Comparison of ENCODE assay signal across 2 cellular contexts in the genomic region with DNA sequence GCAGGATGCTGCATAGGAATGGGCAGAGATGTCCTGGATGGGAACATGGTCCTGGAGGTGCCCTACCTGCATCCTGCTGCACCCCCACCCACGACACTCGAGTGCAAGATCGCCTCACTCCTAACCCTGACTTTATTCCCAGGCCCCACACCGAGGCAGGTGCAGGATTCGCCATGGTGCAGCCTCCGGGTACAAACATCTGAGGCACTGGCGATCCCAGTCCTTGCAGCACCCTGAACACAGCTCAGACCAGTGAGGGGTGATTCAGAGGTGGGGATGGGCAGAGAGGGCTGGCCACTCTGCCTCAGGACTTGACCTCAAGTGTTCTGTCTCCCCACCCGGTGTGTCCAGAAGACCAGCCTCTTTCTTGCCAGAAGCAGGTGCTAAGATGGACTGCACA.
TF ChIP-seq lines count a peak whose summit lies in the region.

No MANE protein-coding gene starts in this region.

TF ChIP-seq in H1, 55 proteins besides CTCF, POLR2A, EP300 and RAD21:
- no peak for TF ChIP-seq KDM1A (IDR thresholded peaks at IDR 0.05; ENCODE audit: borderline replicate concordance, low read length)
- no peak for TF ChIP-seq TBP (IDR thresholded peaks at IDR 0.05; ENCODE audit: low read depth, low read length)
- no peak for TF ChIP-seq JUN (IDR thresholded peaks at IDR 0.05; ENCODE audit: low read depth, low read length)
- no peak for TF ChIP-seq BRCA1 (IDR thresholded peaks at IDR 0.05; ENCODE audit: low read depth, low read length)
- TF ChIP-seq TAF7 (optimal IDR thresholded peaks at IDR 0.05; ENCODE audit: borderline replicate concordance, low read depth, low read length) = no peak
- TF ChIP-seq CTBP2 (IDR thresholded peaks at IDR 0.05; ENCODE audit: borderline replicate concordance, insufficient read depth, insufficient read length, low read length) = no peak
- no peak for TF ChIP-seq SP4 (IDR thresholded peaks at IDR 0.05; ENCODE audit: low read length)
- no peak for TF ChIP-seq HDAC2 (IDR thresholded peaks at IDR 0.05; ENCODE audit: borderline replicate concordance in 1 of 2, low read depth in 2 of 2, low read length in 2 of 2)
- no peak for TF ChIP-seq KDM4A (IDR thresholded peaks at IDR 0.05; ENCODE audit: low read depth, low read length, severe bottlenecking)

TF ChIP-seq in WTC11, 78 proteins besides CTCF, POLR2A, EP300 and RAD21:
- TF ChIP-seq FOXP1 (CRISPR knock-in tag; IDR thresholded peaks at IDR 0.05; ENCODE audit: borderline replicate concordance) = no peak
- TF ChIP-seq, protein P1, sequence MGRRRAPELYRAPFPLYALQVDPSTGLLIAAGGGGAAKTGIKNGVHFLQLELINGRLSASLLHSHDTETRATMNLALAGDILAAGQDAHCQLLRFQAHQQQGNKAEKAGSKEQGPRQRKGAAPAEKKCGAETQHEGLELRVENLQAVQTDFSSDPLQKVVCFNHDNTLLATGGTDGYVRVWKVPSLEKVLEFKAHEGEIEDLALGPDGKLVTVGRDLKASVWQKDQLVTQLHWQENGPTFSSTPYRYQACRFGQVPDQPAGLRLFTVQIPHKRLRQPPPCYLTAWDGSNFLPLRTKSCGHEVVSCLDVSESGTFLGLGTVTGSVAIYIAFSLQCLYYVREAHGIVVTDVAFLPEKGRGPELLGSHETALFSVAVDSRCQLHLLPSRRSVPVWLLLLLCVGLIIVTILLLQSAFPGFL (CRISPR knock-in tag; IDR thresholded peaks at IDR 0.05; ENCODE audit: borderline replicate concordance) = no peak
- TF ChIP-seq, protein P2, sequence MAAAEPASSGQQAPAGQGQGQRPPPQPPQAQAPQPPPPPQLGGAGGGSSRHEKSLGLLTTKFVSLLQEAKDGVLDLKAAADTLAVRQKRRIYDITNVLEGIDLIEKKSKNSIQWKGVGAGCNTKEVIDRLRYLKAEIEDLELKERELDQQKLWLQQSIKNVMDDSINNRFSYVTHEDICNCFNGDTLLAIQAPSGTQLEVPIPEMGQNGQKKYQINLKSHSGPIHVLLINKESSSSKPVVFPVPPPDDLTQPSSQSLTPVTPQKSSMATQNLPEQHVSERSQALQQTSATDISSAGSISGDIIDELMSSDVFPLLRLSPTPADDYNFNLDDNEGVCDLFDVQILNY (CRISPR knock-in tag; IDR thresholded peaks at IDR 0.05) = no peak
- TF ChIP-seq, protein P3, sequence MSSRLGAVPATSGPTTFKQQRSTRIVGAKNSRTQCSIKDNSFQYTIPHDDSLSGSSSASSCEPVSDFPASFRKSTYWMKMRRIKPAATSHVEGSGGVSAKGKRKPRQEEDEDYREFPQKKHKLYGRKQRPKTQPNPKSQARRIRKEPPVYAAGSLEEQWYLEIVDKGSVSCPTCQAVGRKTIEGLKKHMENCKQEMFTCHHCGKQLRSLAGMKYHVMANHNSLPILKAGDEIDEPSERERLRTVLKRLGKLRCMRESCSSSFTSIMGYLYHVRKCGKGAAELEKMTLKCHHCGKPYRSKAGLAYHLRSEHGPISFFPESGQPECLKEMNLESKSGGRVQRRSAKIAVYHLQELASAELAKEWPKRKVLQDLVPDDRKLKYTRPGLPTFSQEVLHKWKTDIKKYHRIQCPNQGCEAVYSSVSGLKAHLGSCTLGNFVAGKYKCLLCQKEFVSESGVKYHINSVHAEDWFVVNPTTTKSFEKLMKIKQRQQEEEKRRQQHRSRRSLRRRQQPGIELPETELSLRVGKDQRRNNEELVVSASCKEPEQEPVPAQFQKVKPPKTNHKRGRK (CRISPR knock-in tag; IDR thresholded peaks at IDR 0.05; ENCODE audit: borderline replicate concordance) = no peak
- TF ChIP-seq, protein P4, sequence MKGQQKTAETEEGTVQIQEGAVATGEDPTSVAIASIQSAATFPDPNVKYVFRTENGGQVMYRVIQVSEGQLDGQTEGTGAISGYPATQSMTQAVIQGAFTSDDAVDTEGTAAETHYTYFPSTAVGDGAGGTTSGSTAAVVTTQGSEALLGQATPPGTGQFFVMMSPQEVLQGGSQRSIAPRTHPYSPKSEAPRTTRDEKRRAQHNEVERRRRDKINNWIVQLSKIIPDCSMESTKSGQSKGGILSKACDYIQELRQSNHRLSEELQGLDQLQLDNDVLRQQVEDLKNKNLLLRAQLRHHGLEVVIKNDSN (CRISPR knock-in tag; IDR thresholded peaks at IDR 0.05) = no peak
- TF ChIP-seq, protein P5, sequence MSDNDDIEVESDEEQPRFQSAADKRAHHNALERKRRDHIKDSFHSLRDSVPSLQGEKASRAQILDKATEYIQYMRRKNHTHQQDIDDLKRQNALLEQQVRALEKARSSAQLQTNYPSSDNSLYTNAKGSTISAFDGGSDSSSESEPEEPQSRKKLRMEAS (CRISPR knock-in tag; IDR thresholded peaks at IDR 0.05) = no peak
- no peak for TF ChIP-seq NR1H2 (CRISPR knock-in tag; IDR thresholded peaks at IDR 0.05)
- TF ChIP-seq, protein P6, sequence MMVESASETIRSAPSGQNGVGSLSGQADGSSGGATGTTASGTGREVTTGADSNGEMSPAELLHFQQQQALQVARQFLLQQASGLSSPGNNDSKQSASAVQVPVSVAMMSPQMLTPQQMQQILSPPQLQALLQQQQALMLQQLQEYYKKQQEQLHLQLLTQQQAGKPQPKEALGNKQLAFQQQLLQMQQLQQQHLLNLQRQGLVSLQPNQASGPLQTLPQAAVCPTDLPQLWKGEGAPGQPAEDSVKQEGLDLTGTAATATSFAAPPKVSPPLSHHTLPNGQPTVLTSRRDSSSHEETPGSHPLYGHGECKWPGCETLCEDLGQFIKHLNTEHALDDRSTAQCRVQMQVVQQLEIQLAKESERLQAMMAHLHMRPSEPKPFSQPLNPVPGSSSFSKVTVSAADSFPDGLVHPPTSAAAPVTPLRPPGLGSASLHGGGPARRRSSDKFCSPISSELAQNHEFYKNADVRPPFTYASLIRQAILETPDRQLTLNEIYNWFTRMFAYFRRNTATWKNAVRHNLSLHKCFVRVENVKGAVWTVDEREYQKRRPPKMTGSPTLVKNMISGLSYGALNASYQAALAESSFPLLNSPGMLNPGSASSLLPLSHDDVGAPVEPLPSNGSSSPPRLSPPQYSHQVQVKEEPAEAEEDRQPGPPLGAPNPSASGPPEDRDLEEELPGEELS (CRISPR knock-in tag; IDR thresholded peaks at IDR 0.05) = no peak
- no peak for TF ChIP-seq GABPB1 (CRISPR knock-in tag; IDR thresholded peaks at IDR 0.05)
